ENCODE assay signal across 18 cellular contexts in the genomic region with DNA sequence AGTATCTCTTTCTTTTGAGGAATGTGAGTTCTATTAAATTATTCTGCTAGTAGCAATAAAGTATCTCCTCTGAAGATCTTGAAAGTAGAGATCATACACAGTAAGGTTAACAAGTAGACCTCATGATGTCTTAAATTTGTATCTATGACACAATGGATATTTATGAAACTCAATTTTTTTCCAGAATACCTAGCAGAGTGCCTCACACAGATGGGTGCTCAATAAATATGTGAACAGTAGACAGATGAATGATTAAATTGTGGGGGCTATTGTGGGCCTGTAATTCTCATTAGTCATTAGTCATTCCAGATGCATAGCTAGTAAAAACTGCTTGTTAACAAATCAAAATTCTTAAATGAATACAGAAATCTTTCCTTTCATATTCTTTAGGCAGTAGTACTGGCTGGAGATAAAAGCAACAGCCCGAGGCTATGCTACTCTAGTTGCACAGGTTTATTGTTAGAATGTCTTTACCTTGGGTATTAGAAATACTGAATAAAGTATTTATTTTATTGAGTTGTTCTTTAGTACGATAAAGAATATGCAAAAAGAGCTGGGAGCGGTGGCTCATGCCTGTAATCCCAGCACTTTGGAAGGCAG. TPM values are rescaled to one million over a fixed set of nuclear protein-coding genes. Genes with fewer than 3 reads are reported as not detected.
DNase-seq lines count a peak whose midpoint lies in the region; ATAC-seq and TF ChIP-seq lines count a peak whose summit lies in the region.
"Had no signal": no experiment of that assay in that cellular context is flagged by ENCODE, and none has a peak within 500 bp of the region (broad histone marks: within the 10 kb centered on the region; RNA-seq: fewer than 3 reads in every experiment).

No MANE protein-coding gene starts in this region.

- H3K27me3 Mint-ChIP-seq in activated T-cell treated with anti-CD3 and anti-CD28 coated beads, Interleukin-2, amount 50 U/mL, for 24 hours, result no peaks in the 10 kb centered on the region
- no peaks in the 10 kb centered on the region for H3K27me3 Mint-ChIP-seq in activated naive CD8-positive, alpha-beta T cell treated with anti-CD3 and anti-CD28 coated beads for 36 hours
- H3K27me3 Mint-ChIP-seq: progenitor cell of endocrine pancreas had no signal

- H3K79me2 ChIP-seq in Karpas-422 (ENCODE audit: low read length), result peaks cover 93% of the 10 kb centered on the region
- peaks cover 60% of the 10 kb centered on the region for H3K79me2 ChIP-seq in osteoblast (ENCODE audit: insufficient read depth, low read length)

- no peak overlapping the region for H3K9ac ChIP-seq in Karpas-422 (ENCODE audit: low read length)

- H3K36me3 ChIP-seq in Karpas-422 (ENCODE audit: insufficient read depth, low read length) (peaks cover 35% of the 10 kb centered on the region; the same call in 1 of the 2 replicates), osteoblast (ENCODE audit: insufficient read depth, low read length) (peaks cover 11% of the 10 kb centered on the region)

- H3K9me2 ChIP-seq in Karpas-422 (replicated peaks; ENCODE audit: insufficient read depth, low read length), result no peaks in the 10 kb centered on the region

- TF ChIP-seq CTCF in osteoblast (IDR thresholded peaks at IDR 0.05; ENCODE audit: extremely low read depth, low read depth, low read length), result no peak

- DNase-seq in activated T-cell treated with anti-CD3 and anti-CD28 coated beads, Interleukin-2, amount 50 U/mL, for 24 hours, result no peak
- DNase-seq in activated T-cell treated with anti-CD3 and anti-CD28 coated beads, Interleukin-2, amount 50 U/mL, for 48 hours, result no peak
- no peak for DNase-seq in Karpas-422
- no peak for DNase-seq in activated naive CD8-positive, alpha-beta T cell treated with anti-CD3 and anti-CD28 coated beads for 36 hours
- DNase-seq in osteoblast (ENCODE audit: insufficient read length, low spot score, missing footprints), result no peak
- DNase-seq in caudate nucleus (lab: John Stamatoyannopoulos, UW), result no peak
- DNase-seq: activated naive CD4-positive, alpha-beta T cell treated with anti-CD3 and anti-CD28 coated beads for 36 hours; effector memory CD4-positive, alpha-beta T cell; hypothalamus; left cardiac atrium; NCI-H146; NCI-H446; stimulated activated CD4-positive, alpha-beta T cell treated with anti-CD3 and anti-CD28 coated beads, Interleukin-12 subunit alpha, Interleukin-12 subunit beta, amount 100 ng/mL, for 4 hours; stimulated activated naive CD4-positive, alpha-beta T cell treated with Interleukin-2 at 50 U/mL for 16 hours had no signal

- H3K27ac Mint-ChIP-seq in activated T-cell treated with anti-CD3 and anti-CD28 coated beads, Interleukin-2, amount 50 U/mL, for 24 hours, result peak overlapping the region; percentile 85
- peak overlapping the region; percentile 6 for H3K27ac Mint-ChIP-seq in activated naive CD8-positive, alpha-beta T cell treated with anti-CD3 and anti-CD28 coated beads for 36 hours
- H3K27ac Mint-ChIP-seq: activated naive CD4-positive, alpha-beta T cell treated with anti-CD3 and anti-CD28 coated beads for 36 hours; progenitor cell of endocrine pancreas had no signal

- no peak overlapping the region for H3K4me3 Mint-ChIP-seq in activated T-cell treated with anti-CD3 and anti-CD28 coated beads, Interleukin-2, amount 50 U/mL, for 24 hours
- H3K4me3 Mint-ChIP-seq in activated naive CD8-positive, alpha-beta T cell treated with anti-CD3 and anti-CD28 coated beads for 36 hours, result no peak overlapping the region
- H3K4me3 Mint-ChIP-seq: activated naive CD4-positive, alpha-beta T cell treated with anti-CD3 and anti-CD28 coated beads for 36 hours had no signal

- H3K4me3 ChIP-seq in Karpas-422 (ENCODE audit: low read length) (no peak overlapping the region), osteoblast (ENCODE audit: insufficient read depth, low read length) (no peak overlapping the region)
- H3K4me3 ChIP-seq: SJSA1 had no signal

- ATAC-seq in GM21526 (IDR thresholded peaks at IDR 0.05; ENCODE audit: low FRiP score, unreplicated experiment) (no peak), GM18907 (IDR thresholded peaks at IDR 0.05; ENCODE audit: unreplicated experiment) (no peak)
- ATAC-seq: left cardiac atrium had no signal

- H3K27ac ChIP-seq in Karpas-422 (ENCODE audit: low read length), result 0 out of 2 replicates have a peak overlapping the region, but pooled peaks have one; percentile 25
- H3K27ac ChIP-seq in osteoblast (ENCODE audit: low read depth, low read length), result peak overlapping the region; percentile 27
- no peak overlapping the region for H3K27ac ChIP-seq in caudate nucleus (ENCODE audit: low read depth, low read length)
- H3K27ac ChIP-seq: SJSA1 had no signal

- H3K4me1 Mint-ChIP-seq in activated T-cell treated with anti-CD3 and anti-CD28 coated beads, Interleukin-2, amount 50 U/mL, for 24 hours (ENCODE audit: low read depth), result peaks cover 74% of the 10 kb centered on the region
- H3K4me1 Mint-ChIP-seq in activated naive CD8-positive, alpha-beta T cell treated with anti-CD3 and anti-CD28 coated beads for 36 hours, result peaks cover 43% of the 10 kb centered on the region

- peaks cover 78% of the 10 kb centered on the region for H3K36me3 Mint-ChIP-seq in activated T-cell treated with anti-CD3 and anti-CD28 coated beads, Interleukin-2, amount 50 U/mL, for 24 hours (ENCODE audit: low read depth)
- H3K36me3 Mint-ChIP-seq in activated naive CD8-positive, alpha-beta T cell treated with anti-CD3 and anti-CD28 coated beads for 36 hours, result peaks cover 16% of the 10 kb centered on the region

- H2AFZ ChIP-seq in Karpas-422 (ENCODE audit: low read length) (no peak overlapping the region), osteoblast (ENCODE audit: low read length) (no peak overlapping the region)

- H3K27me3 ChIP-seq in Karpas-422 (ENCODE audit: low read length) (no peaks in the 10 kb centered on the region), osteoblast (ENCODE audit: insufficient read depth, low read length) (no peaks in the 10 kb centered on the region)
- H3K27me3 ChIP-seq: SJSA1 had no signal

- H3K4me2 ChIP-seq in Karpas-422 (ENCODE audit: low read depth, low read length, poor library complexity, severe bottlenecking) (no peak overlapping the region), osteoblast (ENCODE audit: insufficient read depth, low read length) (no peak overlapping the region)

- H4K20me1 ChIP-seq in Karpas-422 (ENCODE audit: insufficient read depth, low read depth, low read length) (peaks cover 9% of the 10 kb centered on the region), osteoblast (ENCODE audit: insufficient read depth, low read length) (peaks cover 4% of the 10 kb centered on the region)

- H3K9me3 ChIP-seq in Karpas-422 (ENCODE audit: low read length) (no peaks in the 10 kb centered on the region), osteoblast (ENCODE audit: low read depth, low read length) (no peaks in the 10 kb centered on the region)
- H3K9me3 ChIP-seq: SJSA1 had no signal

- H3K4me1 ChIP-seq in Karpas-422 (ENCODE audit: low read length) (peaks cover 5% of the 10 kb centered on the region; the same call in 1 of the 2 replicates), osteoblast (ENCODE audit: insufficient read depth, low read length) (peaks cover 17% of the 10 kb centered on the region)
- H3K4me1 ChIP-seq: SJSA1 had no signal

- no peaks in the 10 kb centered on the region for H3K9me3 Mint-ChIP-seq in activated T-cell treated with anti-CD3 and anti-CD28 coated beads, Interleukin-2, amount 50 U/mL, for 24 hours
- H3K9me3 Mint-ChIP-seq in activated naive CD8-positive, alpha-beta T cell treated with anti-CD3 and anti-CD28 coated beads for 36 hours, result no peaks in the 10 kb centered on the region
- H3K9me3 Mint-ChIP-seq: activated naive CD4-positive, alpha-beta T cell treated with anti-CD3 and anti-CD28 coated beads for 36 hours had no signal

RNA-seq across cellular contexts. Expression of a gene that starts 22.0 kb away (rescaled TPM):
- 36.8 and 61.2 TPM in 2 replicates for total RNA-seq in Karpas-422 (2014; rRNA removed; shearing (Covaris generic); ENCODE audit: low replicate concordance)
- total RNA-seq in activated naive CD8-positive, alpha-beta T cell treated with anti-CD3 and anti-CD28 coated beads for 36 hours, result 10 to 100 TPM; 58.0 to 58.5 TPM
- total RNA-seq in osteoblast, result 43.8 and 47.4 TPM in 2 replicates
